In the genomic region with DNA sequence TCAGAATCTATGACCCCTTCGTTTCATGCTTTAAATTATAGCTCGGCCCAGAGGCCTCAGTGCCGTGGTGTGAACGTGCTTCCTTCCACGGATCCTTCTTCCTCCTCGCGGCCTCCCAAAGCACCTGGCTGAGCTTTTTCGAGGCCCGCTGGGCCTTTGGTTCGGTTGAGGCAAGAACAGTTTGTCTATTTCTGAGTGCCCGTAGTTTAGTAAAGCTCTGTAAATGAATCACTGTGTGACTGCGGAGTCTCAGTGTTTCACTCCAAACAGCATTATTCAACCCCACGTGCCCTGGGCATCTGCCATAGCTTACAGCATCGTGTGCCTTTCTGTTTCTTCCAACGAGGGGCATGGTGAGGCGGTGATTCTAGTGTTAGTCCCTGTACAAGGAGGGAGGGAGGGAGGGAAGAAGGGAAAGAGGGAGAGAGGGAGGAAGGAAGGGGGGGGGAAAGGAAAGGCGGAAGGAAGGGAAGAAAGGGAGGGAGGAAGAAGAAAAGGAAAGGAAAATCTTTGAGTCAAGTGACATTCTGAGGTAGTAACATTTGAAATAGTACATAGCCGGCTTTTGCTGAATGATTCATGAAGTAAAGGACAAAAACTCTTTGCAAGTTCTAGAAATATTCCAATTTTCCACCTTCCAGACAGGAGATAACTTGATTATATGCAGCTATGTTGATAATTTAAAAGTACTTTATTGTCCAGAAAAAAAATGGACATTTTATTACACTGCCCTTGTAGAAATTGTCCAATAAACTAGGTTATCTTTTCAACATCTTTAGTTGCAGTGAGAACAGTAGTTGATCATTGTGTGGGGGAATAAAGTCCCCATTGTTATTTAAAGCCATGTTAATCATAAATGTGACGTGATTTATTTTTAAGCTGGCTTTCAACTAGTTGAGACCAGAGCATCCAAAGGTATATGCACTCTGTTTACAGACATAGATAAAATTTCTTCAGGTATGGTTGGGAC, we compare ENCODE assay signal across 8 cellular contexts. TPM values are rescaled to one million over a fixed set of nuclear protein-coding genes. Genes with fewer than 3 reads are reported as not detected.
DNase-seq lines count a peak whose midpoint lies in the region; TF ChIP-seq lines count a peak whose summit lies in the region.

No MANE protein-coding gene starts in this region.

- H3K9me3 Mint-ChIP-seq in activated naive CD4-positive, alpha-beta T cell treated with anti-CD3 and anti-CD28 coated beads for 36 hours, result no peaks in the 10 kb centered on the region

- TF ChIP-seq CTCF in OCI-LY3 (IDR thresholded peaks at IDR 0.05; ENCODE audit: low read depth, low read length) (no peak), mammary epithelial cell (conservative IDR thresholded peaks at IDR 0.05 in 1 of 2, IDR thresholded peaks at IDR 0.05 in 1 of 2; ENCODE audit: extremely low read depth in 1 of 2, insufficient read depth in 1 of 2, low read depth in 1 of 2, low read length in 2 of 2) (no peak), kidney epithelial cell (IDR thresholded peaks at IDR 0.05; ENCODE audit: insufficient read depth, low read length, poor library complexity, severe bottlenecking) (no peak), GM10266 (IDR thresholded peaks at IDR 0.05; ENCODE audit: control insufficient read depth, insufficient read depth, low read depth, missing control alignments) (no peak)

- 48% methylated on average over 17 of the region's 19 CpGs for WGBS in mammary epithelial cell (ENCODE audit: low coverage, missing lambda C conversion rate)

- H3K9ac ChIP-seq in OCI-LY3 (ENCODE audit: low read length) (peak overlapping the region; percentile 73), mammary epithelial cell (ENCODE audit: insufficient read depth, low read length) (no peak overlapping the region)

- H3K4me1 ChIP-seq in OCI-LY3 (ENCODE audit: low read length), result peaks cover 14% of the 10 kb centered on the region
- H3K4me1 ChIP-seq in mammary epithelial cell (ENCODE audit: insufficient read depth, low read length), result peaks cover 21% of the 10 kb centered on the region

- H3K4me3 ChIP-seq in OCI-LY3 (ENCODE audit: low read length) (peak overlapping the region; percentile 80), mammary epithelial cell (replicated peaks in 1 of 3; ENCODE audit: insufficient read depth in 1 of 3, low read depth in 2 of 3, low read length in 3 of 3) (peak overlapping the region; percentile 46 to 69 (median 58)), kidney epithelial cell (ENCODE audit: low read depth, low read length) (peak overlapping the region; percentile 54)

- intact Hi-C loops in activated naive CD4-positive, alpha-beta T cell treated with anti-CD3 and anti-CD28 coated beads for 36 hours (cut with micrococcal nuclease), result loop anchor here (1.0 to 10.0 kb wide), 9 partner anchors 142 to 1509 kb away; a partner anchor contains a TSS
- intact Hi-C loops in mammary epithelial cell (cut with micrococcal nuclease), result loop anchor here (2.0 kb wide), 1 partner anchor 141 kb away; no protein-coding TSS in a partner anchor

- H3K79me2 ChIP-seq in OCI-LY3 (ENCODE audit: low read length) (no peaks in the 10 kb centered on the region), mammary epithelial cell (ENCODE audit: insufficient read depth, low read length) (no peaks in the 10 kb centered on the region)

- dilution Hi-C loops in mammary epithelial cell (cut with HindIII; ENCODE audit: low sequenced_read_pairs), result no loop called here

- H3K36me3 Mint-ChIP-seq in activated naive CD4-positive, alpha-beta T cell treated with anti-CD3 and anti-CD28 coated beads for 36 hours (ENCODE audit: low read depth), result no peaks in the 10 kb centered on the region

- H3K27me3 ChIP-seq in OCI-LY3 (ENCODE audit: low read depth, low read length), result peaks cover 15% of the 10 kb centered on the region
- peaks cover 13% of the 10 kb centered on the region for H3K27me3 ChIP-seq in mammary epithelial cell (ENCODE audit: insufficient read depth, low read length)
- H3K27me3 ChIP-seq in kidney epithelial cell (ENCODE audit: control insufficient read depth, insufficient read depth, low read length), result peaks cover 24% of the 10 kb centered on the region

- H3K9me3 ChIP-seq in OCI-LY3 (ENCODE audit: insufficient read depth, low read length) (no peaks in the 10 kb centered on the region), mammary epithelial cell (replicated peaks; ENCODE audit: insufficient read depth, low read length) (no peaks in the 10 kb centered on the region)

- peaks cover 15% of the 10 kb centered on the region for H3K27me3 Mint-ChIP-seq in activated naive CD4-positive, alpha-beta T cell treated with anti-CD3 and anti-CD28 coated beads for 36 hours (ENCODE audit: low read depth)

- peak overlapping the region; percentile 32 for H3K27ac ChIP-seq in OCI-LY3 (ENCODE audit: low read length)
- H3K27ac ChIP-seq in mammary epithelial cell (ENCODE audit: insufficient read depth, low read depth, low read length), result no peak overlapping the region

- H3K36me3 ChIP-seq in OCI-LY3 (replicated peaks; ENCODE audit: low read depth, low read length) (no peaks in the 10 kb centered on the region), mammary epithelial cell (ENCODE audit: insufficient read depth, low read length) (no peaks in the 10 kb centered on the region), kidney epithelial cell (ENCODE audit: control insufficient read depth, insufficient read depth, low read length) (no peaks in the 10 kb centered on the region)

- no TSS peak for BruUV-seq in mammary epithelial cell (replicated peaks; lab: Mats Ljungman, UMichigan)

- peak; percentile 59 for DNase-seq in activated naive CD4-positive, alpha-beta T cell treated with anti-CD3 and anti-CD28 coated beads for 36 hours
- DNase-seq in activated naive CD4-positive, alpha-beta T cell treated with Interleukin-2 at 50 U/mL for 16 hours, result no peak
- DNase-seq in mammary epithelial cell (peak; percentile 48), kidney epithelial cell (ENCODE audit: low read depth) (peak; percentile 54), amniotic stem cell (lab: John Stamatoyannopoulos, UW) (no peak), GM10266 (ENCODE audit: extremely low spot score) (no peak)
- DNase-seq in stimulated activated CD4-positive, alpha-beta T cell treated with anti-CD3 and anti-CD28 coated beads, Interleukin-2, amount 100 ng/mL, for 48 hours, result peak; percentile 0 to 10

- H2AFZ ChIP-seq in OCI-LY3 (ENCODE audit: low read depth, low read length), result peak overlapping the region; percentile 84
- peak overlapping the region; percentile 93 for H2AFZ ChIP-seq in mammary epithelial cell (ENCODE audit: low read depth, low read length)

- H3K27ac Mint-ChIP-seq in activated naive CD4-positive, alpha-beta T cell treated with anti-CD3 and anti-CD28 coated beads for 36 hours, result peak overlapping the region; percentile 65

- peak overlapping the region; percentile 86 for H3K4me3 Mint-ChIP-seq in activated naive CD4-positive, alpha-beta T cell treated with anti-CD3 and anti-CD28 coated beads for 36 hours

- in situ Hi-C loops in mammary epithelial cell (cut with MboI; ENCODE audit: low sequenced_read_pairs in 2 of 2), result no loop called here

- CTCF ChIA-PET in activated naive CD4-positive, alpha-beta T cell treated with anti-CD3 and anti-CD28 coated beads for 36 hours (lab: Charles Lee), result interaction anchor here (2.1 to 2.3 kb wide), 2 partner anchors 122 to 144 kb away, joined by 7 to 12 read pairs; a partner anchor contains a TSS
- CTCF ChIA-PET in mammary epithelial cell (lab: Charles Lee; ENCODE audit: low non-redundant PET), result interaction anchor here (0.6 kb wide), 1 partner anchor 236 kb away, joined by 3 read pairs; no protein-coding TSS in a partner anchor

- H3K4me2 ChIP-seq in OCI-LY3 (ENCODE audit: low read length) (peak overlapping the region; percentile 88), mammary epithelial cell (ENCODE audit: insufficient read depth, low read depth, low read length) (peak overlapping the region; percentile 90)

- H4K20me1 ChIP-seq in OCI-LY3 (ENCODE audit: insufficient read depth, low read length) (no peaks in the 10 kb centered on the region), mammary epithelial cell (ENCODE audit: insufficient read depth, low read length) (no peaks in the 10 kb centered on the region)

- peaks cover 12% of the 10 kb centered on the region for H3K4me1 Mint-ChIP-seq in activated naive CD4-positive, alpha-beta T cell treated with anti-CD3 and anti-CD28 coated beads for 36 hours (ENCODE audit: low read depth)

RNA-seq across cellular contexts. Expression of a gene that starts 1.2 kb away (rescaled TPM):
- 1 to 10 TPM in 1 of 2 experiments, under 1 TPM in 1; 0.76 to 1.1 TPM for total RNA-seq in activated naive CD4-positive, alpha-beta T cell treated with anti-CD3 and anti-CD28 coated beads for 36 hours
- total RNA-seq in mammary epithelial cell (under 1 TPM; 0.14 to 0.67 TPM), kidney epithelial cell (0.92 and 1.2 TPM in 2 replicates)
- polyA plus RNA-seq in mammary epithelial cell, result 0.10 TPM
- polyA minus RNA-seq in mammary epithelial cell, result not detected

Comparison
In these comparisons a context has a peak if more than half of its experiments do, and no peak if none do; other contexts are left out.
1. DNase-seq: peak in activated naive CD4-positive, alpha-beta T cell treated with anti-CD3 and anti-CD28 coated beads for 36 hours (single experiment), mammary epithelial cell (single experiment), kidney epithelial cell (single experiment) and stimulated activated CD4-positive, alpha-beta T cell treated with anti-CD3 and anti-CD28 coated beads, Interleukin-2, amount 100 ng/mL, for 48 hours (2 of 2); none in activated naive CD4-positive, alpha-beta T cell treated with Interleukin-2 at 50 U/mL for 16 hours (single experiment), amniotic stem cell (single experiment) and GM10266 (single experiment).
2. Peak in every context shown above with its lines, with median percentiles within 50 percentile points of each other: H3K4me3 ChIP-seq.